Comparison of ENCODE assay signal across 23 cellular contexts in genomic region chr6:40796280-40797223, GRCh38.
DNase-seq lines count a peak whose midpoint lies in the region; ATAC-seq and TF ChIP-seq lines count a peak whose summit lies in the region.
"Had no signal": no experiment of that assay in that cellular context is flagged by ENCODE, and none has a peak within 500 bp of the region (broad histone marks: within the 10 kb centered on the region; RNA-seq: fewer than 3 reads in every experiment).

No MANE protein-coding gene starts in this region.

- peaks cover 0 to 9% (median 0%) of the 10 kb centered on the region in 9 donors for H3K4me1 ChIP-seq in heart right ventricle
- peaks cover 12 to 16% of the 10 kb centered on the region in 2 donors for H3K4me1 ChIP-seq in gastrocnemius medialis
- H3K4me1 ChIP-seq in adrenal gland (replicated peaks in 1 of 2): no peaks in the 10 kb centered on the region
- H3K4me1 ChIP-seq: ascending aorta, right lobe of liver, vagina had no signal

- intact Hi-C loops in heart right ventricle (cut with DNase I) (no loop called here), gastrocnemius medialis (cut with DNase I; ENCODE audit: low total_unique reads) (no loop called here), adrenal gland (cut with DNase I) (no loop called here)

- no peak for TF ChIP-seq CTCF in heart right ventricle (IDR thresholded peaks at IDR 0.05)
- no peak for TF ChIP-seq CTCF in gastrocnemius medialis (IDR thresholded peaks at IDR 0.05 in 4 of 5, conservative IDR thresholded peaks at IDR 0.05 in 1 of 5)
- TF ChIP-seq CTCF in adrenal gland (IDR thresholded peaks at IDR 0.05): no peak

- TF ChIP-seq POLR2A in gastrocnemius medialis (IDR thresholded peaks at IDR 0.05) (no peak), adrenal gland (IDR thresholded peaks at IDR 0.05) (no peak)

- H3K36me3 ChIP-seq in heart right ventricle (no peaks in the 10 kb centered on the region), gastrocnemius medialis (no peaks in the 10 kb centered on the region), adrenal gland (replicated peaks in 1 of 2) (no peaks in the 10 kb centered on the region)
- H3K36me3 ChIP-seq: ascending aorta, right lobe of liver, vagina had no signal

- 49 to 53% methylated on average over 14 of the region's 14 CpGs for WGBS in heart right ventricle, 2 donors
- 61 to 79% (median 76%) methylated on average over 9 to 14 of the region's 14 CpGs for WGBS in adrenal gland, 4 donors

- H3K27ac ChIP-seq in heart right ventricle: no peak overlapping the region
- H3K27ac ChIP-seq in gastrocnemius medialis: no peak overlapping the region
- H3K27ac ChIP-seq in adrenal gland: no peak overlapping the region
- H3K27ac ChIP-seq: ascending aorta, HL-60, right lobe of liver, vagina had no signal

- no peaks in the 10 kb centered on the region for H3K9me3 ChIP-seq in heart right ventricle
- no peaks in the 10 kb centered on the region for H3K9me3 ChIP-seq in gastrocnemius medialis
- no peaks in the 10 kb centered on the region for H3K9me3 ChIP-seq in adrenal gland (replicated peaks in 1 of 3)
- H3K9me3 ChIP-seq: ascending aorta, right lobe of liver, vagina had no signal

- H3K4me3 ChIP-seq in heart right ventricle: no peak overlapping the region
- no peak overlapping the region for H3K4me3 ChIP-seq in gastrocnemius medialis
- no peak overlapping the region for H3K4me3 ChIP-seq in adrenal gland
- H3K4me3 ChIP-seq: ascending aorta, right lobe of liver, vagina had no signal

- DNase-seq in AG08395 (ENCODE audit: low spot score) (peak; percentile 54), ELR (ENCODE audit: low read depth) (peak; percentile 28), NCI-H524 treated with DMSO at 0.1 percent for 48 hours (lab: John Stamatoyannopoulos, UW) (peak; percentile 45), heart right ventricle (peak; percentile 51 to 63), gastrocnemius medialis (no peak), adrenal gland (no peak)
- DNase-seq: ACHN; activated CD8-positive, alpha-beta memory T cell treated with anti-CD3 and anti-CD28 coated beads, Interleukin-2, amount 50 U/mL, for 4 hours; activated naive CD4-positive, alpha-beta T cell; cortex of kidney; head of caudate nucleus; islet precursor cell; midbrain; NCI-H1105 treated with DMSO at 0.1 percent for 48 hours; nucleus accumbens; right lobe of liver; RPMI8226; stimulated activated CD4-positive, alpha-beta T cell treated with anti-CD3 and anti-CD28 coated beads, Interleukin-1b, Interleukin-23, amount 100 ng/mL, for 48 hours had no signal

- ATAC-seq in heart right ventricle (peak; percentile 25 to 81 (median 57)), gastrocnemius medialis (no peak), HG02938 (IDR thresholded peaks at IDR 0.05; ENCODE audit: unreplicated experiment) (no peak), HG03457 (IDR thresholded peaks at IDR 0.05; ENCODE audit: unreplicated experiment) (no peak)
- ATAC-seq: right lobe of liver had no signal

- H3K27me3 ChIP-seq in heart right ventricle (peaks cover 0 to 8% (median 0%) of the 10 kb centered on the region in 7 donors), gastrocnemius medialis (no peaks in the 10 kb centered on the region), adrenal gland (no peaks in the 10 kb centered on the region)
- H3K27me3 ChIP-seq: ascending aorta, right lobe of liver, vagina had no signal

- in situ Hi-C loops in gastrocnemius medialis (cut with MboI; ENCODE audit: low sequenced_read_pairs in 4 of 4): no loop called here

Comparison
In these comparisons a context has a peak if more than half of its experiments do, and no peak if none do; other contexts are left out.
1. DNase-seq: peak in AG08395 (single experiment), ELR (single experiment), NCI-H524 treated with DMSO at 0.1 percent for 48 hours (single experiment) and heart right ventricle (2 of 2); none in gastrocnemius medialis (0 of 2) and adrenal gland (0 of 7).
2. ATAC-seq: peak in heart right ventricle (8 of 8); none in gastrocnemius medialis (0 of 2), HG02938 (single experiment) and HG03457 (single experiment).